7 cellular contexts compared by ENCODE assay signal in genomic region chr19:47124937-47125668, GRCh38. TPM values are rescaled to one million over a fixed set of nuclear protein-coding genes. Genes with fewer than 3 reads are reported as not detected.
DNase-seq lines count a peak whose midpoint lies in the region; ATAC-seq, FAIRE-seq and TF ChIP-seq lines count a peak whose summit lies in the region.

No MANE protein-coding gene starts in this region.

- DNase-seq in LNCaP clone FGC (ENCODE audit: low read depth) (no peak), OCI-M1 (lab: John Stamatoyannopoulos, UW) (peak; percentile 89), cerebellum (ENCODE audit: low spot score) (peak; percentile 85), HepG2 (ENCODE audit: low spot score) (peak; percentile 78), urothelium cell line (ENCODE audit: low spot score) (peak; percentile 61)

- TF ChIP-seq EP300 in HepG2 (IDR thresholded peaks at IDR 0.05; ENCODE audit: low read depth in 2 of 2, low read length in 2 of 2) = no peak
- no peak for TF ChIP-seq EP300 in HepG2 (CRISPR knock-in tag; IDR thresholded peaks at IDR 0.05; ENCODE audit: borderline replicate concordance)

- H3K4me3 ChIP-seq in LNCaP clone FGC (ENCODE audit: low read depth, low read length) (no peak overlapping the region), HepG2 (replicated peaks in 1 of 3; ENCODE audit: insufficient read depth in 1 of 3, low read depth in 2 of 3, low read length in 3 of 3) (peak overlapping the region in 1 of 3 experiments; percentile 29; a peak in 2 of 6 replicates)

- no peaks in the 10 kb centered on the region for H4K20me1 ChIP-seq in HepG2 (ENCODE audit: insufficient read depth, low read length)

- no peaks in the 10 kb centered on the region for H3K27me3 ChIP-seq in HepG2 (ENCODE audit: control insufficient read depth in 1 of 2, insufficient read depth in 2 of 2, low read length in 2 of 2)

- TF ChIP-seq POLR2A in HepG2 (IDR thresholded peaks at IDR 0.05; ENCODE audit: insufficient read depth in 1 of 2, low read depth in 2 of 2, low read length in 2 of 2) = no peak

- peak overlapping the region; percentile 82 for H2AFZ ChIP-seq in HepG2 (ENCODE audit: low read length)

- H3K36me3 ChIP-seq in ES-I3 (ENCODE audit: insufficient read depth, low read length) = no peaks in the 10 kb centered on the region
- no peaks in the 10 kb centered on the region for H3K36me3 ChIP-seq in HepG2 (replicated peaks in 1 of 2; ENCODE audit: control insufficient read depth in 1 of 2, insufficient read depth in 2 of 2, low read length in 2 of 2)

- ATAC-seq in HepG2 = peak; percentile 78
- ATAC-seq in HG03196 (IDR thresholded peaks at IDR 0.05; ENCODE audit: unreplicated experiment) = no peak

- CTCF ChIA-PET in HepG2 (lab: Yijun Ruan, JAX; ENCODE audit: low intra/inter-chr PET ratio, low total read pairs) = interaction anchor here (0.9 to 2.8 kb wide), 2 partner anchors 46 to 89 kb away, joined by 3 to 54 read pairs; no protein-coding TSS in a partner anchor

- peak; percentile 93 for FAIRE-seq in HepG2 (lab: Jason Lieb, UNC)
- FAIRE-seq in urothelium cell line (lab: Jason Lieb, UNC) = peak; percentile 23

- TF ChIP-seq CTCF in LNCaP clone FGC (IDR thresholded peaks at IDR 0.05; ENCODE audit: control insufficient read depth, extremely low read depth, insufficient read depth) = peak; percentile 53
- TF ChIP-seq CTCF in HepG2 (CRISPR knock-in tag; IDR thresholded peaks at IDR 0.05) = peak; percentile 84

- H3K79me2 ChIP-seq in HepG2 (ENCODE audit: insufficient read depth, low read length) = no peaks in the 10 kb centered on the region

- in situ Hi-C loops in HepG2 (cut with HindIII; ENCODE audit: extremely low pct_ligation_motif_present, low pct_unique_long_range_greater_than_20kb) = loop anchor here (5.0 to 10.0 kb wide), 2 partner anchors 48 to 100 kb away; no protein-coding TSS in a partner anchor

- POLR2A ChIA-PET in HepG2 (lab: Yijun Ruan, JAX) = interaction anchor here (1.2 to 1.8 kb wide), 2 partner anchors 10 to 12 kb away, joined by 3 to 11 read pairs; partner anchors contain the start of gene ZC3H4

- no peaks in the 10 kb centered on the region for H3K9me3 ChIP-seq in ES-I3 (ENCODE audit: control insufficient read depth, insufficient read depth, low read length)
- no peaks in the 10 kb centered on the region for H3K9me3 ChIP-seq in HepG2 (ENCODE audit: low read length)

- TF ChIP-seq RAD21 in HepG2 (CRISPR knock-in tag; IDR thresholded peaks at IDR 0.05) = peak; percentile 82

- 8% methylated on average over 8 of the region's 8 CpGs for WGBS in HepG2 (ENCODE audit: low lambda C conversion rate)

- peak overlapping the region; percentile 3; the same call in 1 of the 2 replicates for H3K9ac ChIP-seq in ES-I3 (ENCODE audit: low read depth, low read length)
- H3K9ac ChIP-seq in HepG2 (ENCODE audit: insufficient read depth, low read depth, low read length) = no peak overlapping the region

- BruUV-seq in HepG2 (replicated peaks; lab: Mats Ljungman, UMichigan) = no TSS peak

- H3K4me1 ChIP-seq in ES-I3 (ENCODE audit: insufficient read depth, low read length) = peaks cover 4% of the 10 kb centered on the region
- H3K4me1 ChIP-seq in HepG2 (ENCODE audit: insufficient read depth, low read length) = peaks cover 37% of the 10 kb centered on the region

- peak overlapping the region; percentile 21 for H3K27ac ChIP-seq in HepG2 (ENCODE audit: extremely low read length, insufficient read depth, low read length)

- H3K4me2 ChIP-seq in HepG2 (ENCODE audit: low read depth, low read length) = peak overlapping the region; percentile 70

- intact Hi-C loops in HepG2 (cut with micrococcal nuclease; ENCODE audit: unreplicated experiment) = loop anchor here (1.0 kb wide), 2 partner anchors 46 to 89 kb away; no protein-coding TSS in a partner anchor

TF ChIP-seq in HepG2, 621 proteins besides CTCF, POLR2A, EP300 and RAD21 (continues in another document):
- no peak for TF ChIP-seq REPIN1 (CRISPR knock-in tag; IDR thresholded peaks at IDR 0.05; ENCODE audit: borderline replicate concordance, low read depth)
- TF ChIP-seq ZBTB39 (CRISPR knock-in tag; IDR thresholded peaks at IDR 0.05) = no peak
- TF ChIP-seq HCFC1 (IDR thresholded peaks at IDR 0.05; ENCODE audit: low read depth, low read length) = no peak
- TF ChIP-seq PITX1 (CRISPR knock-in tag; IDR thresholded peaks at IDR 0.05) = no peak
- no peak for TF ChIP-seq ZNF20 (CRISPR knock-in tag; IDR thresholded peaks at IDR 0.05)
- no peak for TF ChIP-seq ZNF776 (CRISPR knock-in tag; IDR thresholded peaks at IDR 0.05)
- no peak for TF ChIP-seq ZFP62 (CRISPR knock-in tag; IDR thresholded peaks at IDR 0.05)
- TF ChIP-seq ZNF660 (CRISPR knock-in tag; IDR thresholded peaks at IDR 0.05; ENCODE audit: borderline replicate concordance, low read depth) = no peak

RNA-seq across cellular contexts. Expression of gene SAE1, which starts 5.5 kb away (rescaled TPM):
- total RNA-seq in cerebellum (47.5 TPM), HepG2 (2016; rRNA removed; fragmentation: Illumina TruSeq; extraction: Trizol) (197 and 250 TPM in 2 replicates)
- total RNA-seq in HepG2 (2016; cell fraction: cytosol; rRNA removed; fragmentation: Illumina TruSeq; extraction: Trizol; ENCODE audit: low read depth) = 27.4 and 28.3 TPM in 2 replicates
- 203 and 249 TPM in 2 replicates for total RNA-seq in HepG2 (2016; cell fraction: insoluble cytoplasmic fraction; rRNA removed; fragmentation: Illumina TruSeq; extraction: Trizol)
- 68.8 and 71.8 TPM in 2 replicates for total RNA-seq in HepG2 (2016; cell fraction: membrane; rRNA removed; fragmentation: Illumina TruSeq; extraction: Trizol)
- total RNA-seq in HepG2 (2016; cell fraction: nucleus; rRNA removed; fragmentation: Illumina TruSeq; extraction: Trizol) = 79.5 and 90.1 TPM in 2 replicates
- 73.2 and 87.6 TPM in 2 replicates for polyA plus RNA-seq in HepG2 (2011; rRNA removed)
- polyA plus RNA-seq in HepG2 (2011; cell fraction: cytosol; rRNA removed) = 88.2 and 89.6 TPM in 2 replicates
- polyA plus RNA-seq in HepG2 (2011; cell fraction: nucleus; rRNA removed) = 26.8 and 31.7 TPM in 2 replicates
- polyA plus RNA-seq in HepG2 (2012) = 92.3 and 105 TPM in 2 replicates
- 24.4 and 24.9 TPM in 2 replicates for polyA plus RNA-seq in HepG2 (2016; cell fraction: cytosol; fragmentation: Illumina TruSeq; extraction: Trizol; ENCODE audit: low read depth)
- 266 and 269 TPM in 2 replicates for polyA plus RNA-seq in HepG2 (2016; cell fraction: insoluble cytoplasmic fraction; fragmentation: Illumina TruSeq; extraction: Trizol; ENCODE audit: low read depth)
- polyA plus RNA-seq in HepG2 (2016; cell fraction: membrane; fragmentation: Illumina TruSeq; extraction: Trizol; ENCODE audit: low read depth) = 52.5 and 52.7 TPM in 2 replicates
- 107 and 114 TPM in 2 replicates for polyA plus RNA-seq in HepG2 (2016; cell fraction: nucleus; fragmentation: Illumina TruSeq; extraction: Trizol; ENCODE audit: insufficient read depth, low read depth)
- polyA minus RNA-seq in HepG2 (2011; rRNA and poly(A)+ RNA removed; ENCODE audit: low replicate concordance) = 68.8 and 79.3 TPM in 2 replicates
- 36.7 and 40.2 TPM in 2 replicates for polyA minus RNA-seq in HepG2 (2011; cell fraction: cytosol; rRNA and poly(A)+ RNA removed)
- polyA minus RNA-seq in HepG2 (2011; cell fraction: nucleus; rRNA and poly(A)+ RNA removed) = 15.1 and 20.1 TPM in 2 replicates

RNA-seq across cellular contexts. Expression of gene ZC3H4, which starts 11.5 kb away (rescaled TPM):
- 16.8 TPM for total RNA-seq in cerebellum
- total RNA-seq in HepG2 (2016; rRNA removed; fragmentation: Illumina TruSeq; extraction: Trizol) = 10.7 and 11.2 TPM in 2 replicates
- 1.5 and 1.6 TPM in 2 replicates for total RNA-seq in HepG2 (2016; cell fraction: cytosol; rRNA removed; fragmentation: Illumina TruSeq; extraction: Trizol; ENCODE audit: low read depth)
- total RNA-seq in HepG2 (2016; cell fraction: insoluble cytoplasmic fraction; rRNA removed; fragmentation: Illumina TruSeq; extraction: Trizol) = 9.3 and 12.3 TPM in 2 replicates
- 5.3 and 5.7 TPM in 2 replicates for total RNA-seq in HepG2 (2016; cell fraction: membrane; rRNA removed; fragmentation: Illumina TruSeq; extraction: Trizol)
- 13.6 and 15.3 TPM in 2 replicates for total RNA-seq in HepG2 (2016; cell fraction: nucleus; rRNA removed; fragmentation: Illumina TruSeq; extraction: Trizol)
- polyA plus RNA-seq in HepG2 (2011; rRNA removed) = 1.8 and 2.7 TPM in 2 replicates
- 1.0 and 1.3 TPM in 2 replicates for polyA plus RNA-seq in HepG2 (2011; cell fraction: cytosol; rRNA removed)
- polyA plus RNA-seq in HepG2 (2011; cell fraction: nucleus; rRNA removed) = 6.8 and 8.8 TPM in 2 replicates
- polyA plus RNA-seq in HepG2 (2012) = 9.4 and 14.6 TPM in 2 replicates
- polyA plus RNA-seq in HepG2 (2016; cell fraction: cytosol; fragmentation: Illumina TruSeq; extraction: Trizol; ENCODE audit: low read depth) = 0.51 and 0.61 TPM in 2 replicates
- polyA plus RNA-seq in HepG2 (2016; cell fraction: insoluble cytoplasmic fraction; fragmentation: Illumina TruSeq; extraction: Trizol; ENCODE audit: low read depth) = 9.8 and 11.1 TPM in 2 replicates
- 1.3 and 1.9 TPM in 2 replicates for polyA plus RNA-seq in HepG2 (2016; cell fraction: membrane; fragmentation: Illumina TruSeq; extraction: Trizol; ENCODE audit: low read depth)
- 27.0 and 29.7 TPM in 2 replicates for polyA plus RNA-seq in HepG2 (2016; cell fraction: nucleus; fragmentation: Illumina TruSeq; extraction: Trizol; ENCODE audit: insufficient read depth, low read depth)
- polyA minus RNA-seq in HepG2 (2011; rRNA and poly(A)+ RNA removed; ENCODE audit: low replicate concordance) = 7.1 and 12.2 TPM in 2 replicates
- 4.8 and 6.7 TPM in 2 replicates for polyA minus RNA-seq in HepG2 (2011; cell fraction: cytosol; rRNA and poly(A)+ RNA removed)
- 7.2 and 8.1 TPM in 2 replicates for polyA minus RNA-seq in HepG2 (2011; cell fraction: nucleus; rRNA and poly(A)+ RNA removed)
